ENCODE assay signal across 18 cellular contexts in the genomic region with DNA sequence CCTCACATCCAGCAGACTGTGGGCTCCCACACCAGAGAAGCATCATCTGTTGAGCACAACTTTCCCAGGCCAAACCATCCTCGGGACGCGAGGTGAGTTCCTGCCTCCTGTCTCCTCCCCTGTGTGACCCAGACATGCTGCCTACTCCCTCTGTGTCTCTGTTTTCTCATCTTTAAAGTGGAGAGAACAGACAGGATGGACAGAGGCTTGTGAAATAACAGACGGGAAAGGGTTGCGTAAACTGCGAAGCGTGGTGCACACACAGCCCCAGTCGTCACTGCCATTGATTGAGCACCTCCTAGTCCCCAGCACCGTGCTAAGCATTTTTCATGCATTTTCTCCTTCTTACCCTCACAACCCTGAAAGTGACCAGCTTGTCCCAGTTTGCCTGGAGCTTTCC. TPM values are rescaled to one million over a fixed set of nuclear protein-coding genes. Genes with fewer than 3 reads are reported as not detected.
"Had no signal": no experiment of that assay in that cellular context is flagged by ENCODE, and none has a peak within 500 bp of the region (broad histone marks: within the 10 kb centered on the region; RNA-seq: fewer than 3 reads in every experiment).

No MANE protein-coding gene starts in this region.

- DNase-seq: activated CD4-positive, alpha-beta T cell treated with anti-CD3 and anti-CD28 coated beads, Interleukin-2, amount 10 ng/mL, durations not matched to agents 7 days and 5 days; activated naive CD4-positive, alpha-beta T cell treated with anti-CD3 and anti-CD28 coated beads, Interleukin-2, amount 10 ng/mL, durations not matched to agents 7 days and 5 days; activated T-cell treated with anti-CD3 and anti-CD28 coated beads for 4 hours; endodermal cell; hippocampal formation; right cardiac atrium; stimulated activated CD4-positive, alpha-beta T cell treated with anti-CD3 and anti-CD28 coated beads, Interleukin-1b, Interleukin-23, amount 100 ng/mL, for 48 hours; stimulated activated naive CD4-positive, alpha-beta T cell; substantia nigra; transverse colon had no signal

- H3K27ac ChIP-seq: body of pancreas, transverse colon had no signal

- H3K9me3 Mint-ChIP-seq: activated CD4-positive, alpha-beta T cell treated with anti-CD3 and anti-CD28 coated beads, Interleukin-2, amount 10 ng/mL, durations not matched to agents 7 days and 5 days; activated naive CD4-positive, alpha-beta T cell treated with anti-CD3 and anti-CD28 coated beads, Interleukin-2, amount 10 ng/mL, durations not matched to agents 7 days and 5 days; activated T-helper 2 cell treated with anti-CD3 and anti-CD28 coated beads, Interferon-gamma antibody, Interleukin-2, Interleukin-4, amounts not matched to agents 10 μg/mL and 5 μg/mL and 100 μg/mL, durations not matched to agents 14 hours and 24 hours and 36 hours; central memory CD8-positive, alpha-beta T cell; endodermal cell; mesothelial cell of epicardium; T-helper 1 cell treated with Interleukin-12 subunit alpha and Interleukin-12 subunit beta and Interleukin-4 antibody, amounts not matched to agents 30 μg/mL and 1 μg/mL, for 36 hours; WTC11 had no signal

- H3K36me3 ChIP-seq: transverse colon had no signal

- H3K9me3 ChIP-seq: body of pancreas, transverse colon had no signal

- H3K27me3 ChIP-seq: body of pancreas had no signal

- H3K4me1 ChIP-seq: body of pancreas, transverse colon had no signal

- H3K4me1 Mint-ChIP-seq: activated CD4-positive, alpha-beta T cell treated with anti-CD3 and anti-CD28 coated beads, Interleukin-2, amount 10 ng/mL, durations not matched to agents 7 days and 5 days; activated naive CD4-positive, alpha-beta T cell treated with anti-CD3 and anti-CD28 coated beads, Interleukin-2, amount 10 ng/mL, durations not matched to agents 7 days and 5 days had no signal

- ATAC-seq: body of pancreas, right cardiac atrium, WTC11 had no signal

- H3K27ac Mint-ChIP-seq: activated CD4-positive, alpha-beta T cell treated with anti-CD3 and anti-CD28 coated beads, Interleukin-2, amount 10 ng/mL, durations not matched to agents 7 days and 5 days; activated naive CD4-positive, alpha-beta T cell treated with anti-CD3 and anti-CD28 coated beads, Interleukin-2, amount 10 ng/mL, durations not matched to agents 7 days and 5 days; activated T-helper 2 cell treated with anti-CD3 and anti-CD28 coated beads, Interferon-gamma antibody, Interleukin-2, Interleukin-4, amounts not matched to agents 10 μg/mL and 5 μg/mL and 100 μg/mL, durations not matched to agents 14 hours and 24 hours and 36 hours; endodermal cell; mesothelial cell of epicardium; T-helper 1 cell treated with Interleukin-12 subunit alpha and Interleukin-12 subunit beta and Interleukin-4 antibody, amounts not matched to agents 30 μg/mL and 1 μg/mL, for 36 hours; WTC11 had no signal

- H3K36me3 Mint-ChIP-seq: activated naive CD4-positive, alpha-beta T cell treated with anti-CD3 and anti-CD28 coated beads, Interleukin-2, amount 10 ng/mL, durations not matched to agents 7 days and 5 days; mesothelial cell of epicardium; WTC11 had no signal

- H3K4me3 Mint-ChIP-seq: activated CD4-positive, alpha-beta T cell treated with anti-CD3 and anti-CD28 coated beads, Interleukin-2, amount 10 ng/mL, durations not matched to agents 7 days and 5 days; activated naive CD4-positive, alpha-beta T cell treated with anti-CD3 and anti-CD28 coated beads, Interleukin-2, amount 10 ng/mL, durations not matched to agents 7 days and 5 days; central memory CD8-positive, alpha-beta T cell; endodermal cell; mesothelial cell of epicardium; T-helper 1 cell treated with Interleukin-12 subunit alpha and Interleukin-12 subunit beta and Interleukin-4 antibody, amounts not matched to agents 30 μg/mL and 1 μg/mL, for 36 hours; WTC11 had no signal

- H3K4me3 ChIP-seq: body of pancreas, transverse colon had no signal

RNA-seq across cellular contexts. Expression of a gene that starts 52.1 kb away (rescaled TPM):
- total RNA-seq: activated CD4-positive, alpha-beta T cell treated with anti-CD3 and anti-CD28 coated beads, Interleukin-2, amount 10 ng/mL, durations not matched to agents 7 days and 5 days; activated CD8-positive, alpha-beta memory T cell treated with anti-CD3 and anti-CD28 coated beads for 36 hours; activated T-helper 2 cell treated with anti-CD3 and anti-CD28 coated beads, Interferon-gamma antibody, Interleukin-2, Interleukin-4, amounts not matched to agents 10 μg/mL and 5 μg/mL and 100 μg/mL, durations not matched to agents 14 hours and 24 hours and 36 hours; myocyte had no signal
